1 cellular context compared by ENCODE assay signal in genomic region chr6:34331361-34332050, GRCh38.
TF ChIP-seq lines count a peak whose summit lies in the region.

No MANE protein-coding gene starts in this region.

TF ChIP-seq in K562, 482 proteins besides CTCF, POLR2A, EP300 and RAD21 (continued from another document):
- no peak for TF ChIP-seq CHD7 (IDR thresholded peaks at IDR 0.05; ENCODE audit: low read depth, low read length)
- TF ChIP-seq PPARD (CRISPR knock-in tag; IDR thresholded peaks at IDR 0.05): no peak
- TF ChIP-seq E2F6 (IDR thresholded peaks at IDR 0.05; ENCODE audit: borderline replicate concordance in 1 of 2, extremely low read depth in 1 of 2, insufficient read depth in 1 of 2, insufficient read length in 1 of 2, low read depth in 1 of 2, low read length in 1 of 2, poor library complexity in 1 of 2, severe bottlenecking in 1 of 2): no peak
- no peak for TF ChIP-seq ZNF778 (CRISPR knock-in tag; IDR thresholded peaks at IDR 0.05)
- TF ChIP-seq TEAD1 (CRISPR knock-in tag; IDR thresholded peaks at IDR 0.05): no peak
- TF ChIP-seq NFIC (IDR thresholded peaks at IDR 0.05): peak; percentile 75
- TF ChIP-seq MITF (IDR thresholded peaks at IDR 0.05): no peak
- peak; percentile 32; the same call in 1 of the 2 replicates for TF ChIP-seq EGR1 (conservative IDR thresholded peaks at IDR 0.05)
- TF ChIP-seq MED1 (CRISPR knock-in tag; IDR thresholded peaks at IDR 0.05; ENCODE audit: borderline replicate concordance): no peak
- no peak for TF ChIP-seq CEBPB (tag; IDR thresholded peaks at IDR 0.05)
